In the genomic region with DNA sequence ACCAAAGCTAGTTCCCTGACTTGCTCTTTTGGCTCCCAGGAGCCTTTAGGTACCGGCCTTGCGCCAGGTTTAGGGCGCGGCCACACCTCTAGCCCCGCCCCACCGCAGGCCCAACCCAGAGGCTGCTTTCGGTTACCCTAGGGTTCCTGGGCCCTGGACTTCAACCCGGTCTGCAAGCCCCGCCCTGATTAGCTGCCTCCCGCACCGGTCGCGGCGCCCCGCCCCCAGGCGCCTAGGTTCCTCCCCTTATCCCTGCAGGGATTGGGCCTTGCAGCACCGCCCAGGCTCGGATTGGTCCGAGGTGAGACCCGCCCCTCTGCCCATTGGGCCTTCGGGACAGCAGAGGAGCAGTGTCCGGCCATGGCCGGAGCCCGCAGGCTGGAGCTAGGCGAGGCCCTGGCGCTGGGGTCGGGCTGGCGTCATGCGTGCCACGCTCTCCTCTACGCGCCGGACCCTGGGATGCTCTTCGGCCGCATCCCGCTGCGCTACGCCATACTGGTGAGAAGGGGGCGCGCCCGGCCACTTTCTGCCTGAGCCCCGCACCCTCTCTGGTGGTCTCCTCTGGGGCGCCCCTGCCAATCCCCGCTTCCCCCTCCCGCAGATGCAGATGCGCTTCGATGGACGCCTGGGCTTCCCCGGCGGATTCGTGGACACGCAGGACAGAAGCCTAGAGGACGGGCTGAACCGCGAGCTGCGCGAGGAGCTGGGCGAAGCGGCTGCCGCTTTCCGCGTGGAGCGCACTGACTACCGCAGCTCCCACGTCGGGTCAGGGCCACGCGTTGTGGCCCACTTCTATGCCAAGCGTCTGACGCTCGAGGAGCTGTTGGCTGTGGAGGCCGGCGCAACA, we compare ENCODE assay signal across 8 cellular contexts. TPM values are rescaled to one million over a fixed set of nuclear protein-coding genes. Genes with fewer than 3 reads are reported as not detected.
A peak's percentile ranks its signal among the peaks of the same experiment; 100 is the strongest.
DNase-seq lines count a peak whose midpoint lies in the region; ATAC-seq, FAIRE-seq and TF ChIP-seq lines count a peak whose summit lies in the region.

A gene (plus strand): TSS at position 330 of the 847 bp plus-strand sequence. CDS start 31 bp downstream, at position 361.

- no peak within 1 kb of the TSS; the same call in 1 of the 2 replicates for H2BK15ac ChIP-seq in H1 (ENCODE audit: low read length)

- peak within 1 kb of the TSS; percentile 85 to 96 (median 92) for H3K9ac ChIP-seq in H1 (replicated peaks in 1 of 4; ENCODE audit: extremely low read depth in 1 of 4, low read depth in 3 of 4, low read length in 3 of 4)

- H3K23me2 ChIP-seq in H1 (ENCODE audit: low read depth, low read length): peaks cover 11% of the 10 kb centered on the region; the same call in 1 of the 2 replicates

- peak within 1 kb of the TSS; percentile 76 to 97 (median 92) for H3K27ac Mint-ChIP-seq in CD8-positive, alpha-beta memory T cell
- peak within 1 kb of the TSS; percentile 92 for H3K27ac Mint-ChIP-seq in memory B cell

- no peaks in the 10 kb centered on the region for H3K9me3 ChIP-seq in CD8-positive, alpha-beta memory T cell (ENCODE audit: low read length)
- no peaks in the 10 kb centered on the region for H3K9me3 ChIP-seq in H1 (ENCODE audit: insufficient read depth in 2 of 2, low read depth in 1 of 2, low read length in 1 of 2)

- 1% methylated on average over 44 of the region's 73 CpGs; no CpG with 5 or more reads in 1 of the 2 experiments for WGBS in H1 (ENCODE audit: extremely low coverage in 1 of 2, insufficient coverage in 1 of 2, insufficient read length in 1 of 2, insufficient replicate concordance in 2 of 2, low coverage in 1 of 2, low lambda C conversion rate in 2 of 2, missing lambda C conversion rate in 1 of 2), 2 experiments

- peak within 1 kb of the TSS; percentile 99; the same call in 1 of the 2 replicates for H4K8ac ChIP-seq in H1 (ENCODE audit: extremely low read depth, insufficient read depth, low read length)

- TF ChIP-seq CTCF in H1 (IDR thresholded peaks at IDR 0.05; ENCODE audit: control extremely low read depth in 1 of 3, insufficient read depth in 1 of 3, low read depth in 1 of 3, low read length in 3 of 3): peak in 1 of 3 experiments; percentile 8; a peak in 1 of 4 replicates

- peaks cover 25 to 39% (median 38%) of the 10 kb centered on the region in 3 donors for H3K4me1 Mint-ChIP-seq in CD8-positive, alpha-beta memory T cell
- H3K4me1 Mint-ChIP-seq in memory B cell: peaks cover 30% of the 10 kb centered on the region

- H3K14ac ChIP-seq in H1 (ENCODE audit: insufficient read length): no peak within 1 kb of the TSS

- peak; percentile 91 to 97 (median 93) for DNase-seq in CD8-positive, alpha-beta memory T cell
- DNase-seq in HPDE6-E6E7 (ENCODE audit: extremely low spot score) (peak; percentile 98), NOMO-1 treated with DMSO at 0.1 percent for 48 hours (lab: John Stamatoyannopoulos, UW; ENCODE audit: unreplicated experiment) (peak; percentile 100), H1 (ENCODE audit: low read depth in 1 of 2, low spot score in 2 of 2) (peak; percentile 98 to 99), memory B cell (ENCODE audit: low spot score in 2 of 2) (peak; percentile 94 to 98)
- DNase-seq in activated CD8-positive, alpha-beta memory T cell treated with anti-CD3 and anti-CD28 coated beads, Interleukin-2, amount 50 U/mL, for 1 hour (ENCODE audit: extremely low read depth): peak; percentile 78
- peak; percentile 89 for DNase-seq in stimulated activated CD8-positive, alpha-beta memory T cell treated with anti-CD3 and anti-CD28 coated beads, Interleukin-12 subunit alpha, Interleukin-12 subunit beta, amount 100 ng/mL, for 1 hour (ENCODE audit: low read depth)

- peak within 1 kb of the TSS; percentile 85 for H2BK5ac ChIP-seq in H1 (ENCODE audit: low read depth, low read length)

- no peaks in the 10 kb centered on the region for H3K27me3 ChIP-seq in CD8-positive, alpha-beta memory T cell (ENCODE audit: insufficient read depth, low read length, poor library complexity, severe bottlenecking)
- no peaks in the 10 kb centered on the region for H3K27me3 ChIP-seq in H1 (replicated peaks in 1 of 4; ENCODE audit: control insufficient read depth in 3 of 4, extremely low read depth in 1 of 4, insufficient read depth in 3 of 4, low read length in 3 of 4)

- peak within 1 kb of the TSS; percentile 93 to 97 (median 96) for H3K4me3 Mint-ChIP-seq in CD8-positive, alpha-beta memory T cell
- peak within 1 kb of the TSS; percentile 96 for H3K4me3 Mint-ChIP-seq in memory B cell

- H3K9me3 Mint-ChIP-seq in CD8-positive, alpha-beta memory T cell: no peaks in the 10 kb centered on the region
- no peaks in the 10 kb centered on the region for H3K9me3 Mint-ChIP-seq in memory B cell

- peak within 1 kb of the TSS; percentile 68 for H4K91ac ChIP-seq in H1 (replicated peaks; ENCODE audit: insufficient read length, low read length)

- H3K79me2 ChIP-seq in H1 (ENCODE audit: control insufficient read depth in 1 of 2, insufficient read depth in 2 of 2, low read length in 2 of 2): peaks cover 0 to 11% of the 10 kb centered on the region in 2 experiments; a peak in 2 of 4 replicates

- H3K36me3 Mint-ChIP-seq in CD8-positive, alpha-beta memory T cell: peaks cover 0 to 23% (median 5%) of the 10 kb centered on the region in 3 donors
- H3K36me3 Mint-ChIP-seq in memory B cell: peaks cover 18% of the 10 kb centered on the region

- peak within 1 kb of the TSS; percentile 86 for H3K4ac ChIP-seq in H1 (replicated peaks; ENCODE audit: insufficient read length, low read depth, low read length)

- peak within 1 kb of the TSS; percentile 91 for H4K5ac ChIP-seq in H1 (ENCODE audit: insufficient read length, low read depth, low read length)

- peak within 1 kb of the TSS; percentile 99 for H2BK12ac ChIP-seq in H1 (ENCODE audit: low read depth, low read length)

- no peak within 1 kb of the TSS for H3K23ac ChIP-seq in H1 (ENCODE audit: insufficient read length)

- H3K4me2 ChIP-seq in H1 (ENCODE audit: insufficient read depth in 1 of 2, low read depth in 2 of 2, low read length in 2 of 2): peak within 1 kb of the TSS; percentile 82 to 90

- no peaks in the 10 kb centered on the region for H3K36me3 ChIP-seq in CD8-positive, alpha-beta memory T cell (ENCODE audit: insufficient read depth, low read length)
- peaks cover 0 to 14% (median 0%) of the 10 kb centered on the region in 4 experiments; a peak in 3 of 8 replicates for H3K36me3 ChIP-seq in H1 (ENCODE audit: control insufficient read depth in 2 of 4, insufficient read depth in 4 of 4, low read length in 3 of 4)

- POLR2A ChIA-PET in CD8-positive, alpha-beta memory T cell (lab: Charles Lee): interaction anchor here (0.6 to 1.7 kb wide), 6 partner anchors 72 to 1269 kb away, joined by 3 to 5 read pairs (median 3); a partner anchor contains a TSS
- POLR2A ChIA-PET in H1 (lab: Charles Lee; ENCODE audit: partially characterized antibody): interaction anchor here (0.9 to 5.4 kb wide), 12 partner anchors 10 to 126 kb away, joined by 3 to 41 read pairs (median 4); no protein-coding TSS in a partner anchor

- H3K4me1 ChIP-seq in CD8-positive, alpha-beta memory T cell (ENCODE audit: insufficient read depth, low read length): peaks cover 14% of the 10 kb centered on the region
- peaks cover 0 to 7% (median 0%) of the 10 kb centered on the region in 4 experiments; a peak in 4 of 7 replicates for H3K4me1 ChIP-seq in H1 (replicated peaks in 1 of 4; ENCODE audit: control insufficient read depth in 3 of 4, insufficient read depth in 4 of 4, low read length in 3 of 4)

- H3K4me3 ChIP-seq in CD8-positive, alpha-beta memory T cell (ENCODE audit: low read length): peak within 1 kb of the TSS; percentile 85
- H3K4me3 ChIP-seq in H1 (ENCODE audit: extremely low read depth in 1 of 4, insufficient read depth in 2 of 4, low read depth in 3 of 4, low read length in 4 of 4): peak within 1 kb of the TSS; percentile 75 to 88 (median 80)

- peak within 1 kb of the TSS; percentile 81 for H3K18ac ChIP-seq in H1 (ENCODE audit: extremely low read depth, low read length)

- CTCF ChIA-PET in CD8-positive, alpha-beta memory T cell (lab: Charles Lee): interaction anchor here (1.2 to 1.4 kb wide), 2 partner anchors 349 to 488 kb away, joined by 6 read pairs; a partner anchor contains a TSS
- CTCF ChIA-PET in H1 (lab: Charles Lee; ENCODE audit: partially characterized antibody): interaction anchor here (0.6 to 1.7 kb wide), 8 partner anchors 11 to 563 kb away, joined by 3 to 6 read pairs (median 3); no protein-coding TSS in a partner anchor

- TF ChIP-seq EP300 in H1 (IDR thresholded peaks at IDR 0.05; ENCODE audit: borderline replicate concordance in 1 of 2, low read depth in 2 of 2, low read length in 2 of 2): peak in 1 of 2 experiments; percentile 19; a peak in 1 of 3 replicates

- peak; percentile 79 to 94 for TF ChIP-seq POLR2A in H1 (IDR thresholded peaks at IDR 0.05; ENCODE audit: control extremely low read depth in 1 of 2, low read depth in 2 of 2, low read length in 2 of 2)

- H2BK20ac ChIP-seq in H1 (ENCODE audit: low read length): no peak within 1 kb of the TSS

- H3K27me3 Mint-ChIP-seq in CD8-positive, alpha-beta memory T cell: peaks cover 0 to 4% of the 10 kb centered on the region in 2 donors
- no peaks in the 10 kb centered on the region for H3K27me3 Mint-ChIP-seq in memory B cell

- H2AFZ ChIP-seq in H1 (ENCODE audit: low read length): peak within 1 kb of the TSS; percentile 92

- peak within 1 kb of the TSS; percentile 70; the same call in 1 of the 2 replicates for H2AK5ac ChIP-seq in H1 (ENCODE audit: low read depth, low read length)

- peaks cover 0 to 2% of the 10 kb centered on the region in 2 experiments for H4K20me1 ChIP-seq in H1 (replicated peaks in 1 of 2; ENCODE audit: control insufficient read depth in 1 of 2, insufficient read depth in 2 of 2, low read length in 2 of 2)

- peak; percentile 28 for FAIRE-seq in H1 (lab: Jason Lieb, UNC)

- H3K27ac ChIP-seq in CD8-positive, alpha-beta memory T cell (ENCODE audit: low read depth, low read length): peak within 1 kb of the TSS; percentile 63
- peak within 1 kb of the TSS; percentile 74 for H3K27ac ChIP-seq in H1 (ENCODE audit: low read depth, low read length)

- no peak; a peak in 1 of 4 replicates for TF ChIP-seq RAD21 in H1 (IDR thresholded peaks at IDR 0.05 in 1 of 2, conservative IDR thresholded peaks at IDR 0.05 in 1 of 2; ENCODE audit: low read depth in 2 of 2, low read length in 2 of 2)

- H2BK120ac ChIP-seq in H1 (replicated peaks; ENCODE audit: low read depth, low read length): no peak within 1 kb of the TSS

- ATAC-seq in GM19467 (IDR thresholded peaks at IDR 0.05; ENCODE audit: unreplicated experiment): peak; percentile 98
- ATAC-seq in memory B cell (ENCODE audit: low read depth): peak; percentile 97

- peaks cover 5% of the 10 kb centered on the region for H3K79me1 ChIP-seq in H1 (ENCODE audit: low read depth, low read length)

- H3K56ac ChIP-seq in H1 (replicated peaks; ENCODE audit: insufficient read length, low read depth, low read length): peak within 1 kb of the TSS; percentile 74

RNA-seq across cellular contexts. Expression of the gene that starts here (rescaled TPM):
- total RNA-seq in CD8-positive, alpha-beta memory T cell: 1 to 10 TPM; 7.3 to 8.3 TPM
- 3.6 TPM for polyA plus RNA-seq in CD8-positive, alpha-beta memory T cell
- total RNA-seq in H1 (2021; fragmentation: NEBNext Ultra II Directional; extraction: Animal tissue kit (Norgen Biotek cat#: 25700)): 18.3 and 19.1 TPM in 2 replicates
- polyA plus RNA-seq in H1 (2011; rRNA removed): 8.5 and 12.2 TPM in 2 replicates
- polyA plus RNA-seq in H1 (2011; cell fraction: cytosol; rRNA removed): 12.4 TPM
- 14.4 TPM for polyA plus RNA-seq in H1 (2011; cell fraction: nucleus; rRNA removed)
- 15.8 to 21.9 TPM (median 18.7 TPM) in 4 replicates for polyA plus RNA-seq in H1 (2012, experiment 1 of 2)
- polyA plus RNA-seq in H1 (2012, experiment 2 of 2): 3.5 TPM
- 11.3 TPM for polyA plus RNA-seq in H1 (2013, experiment 1 of 2)
- polyA plus RNA-seq in H1 (2013, experiment 2 of 2): 11.2 TPM
- polyA minus RNA-seq in H1 (2011; rRNA and poly(A)+ RNA removed): 9.5 and 11.0 TPM in 2 replicates
- polyA minus RNA-seq in H1 (2011; cell fraction: cytosol; rRNA and poly(A)+ RNA removed): 11.1 TPM
- 19.6 TPM for polyA minus RNA-seq in H1 (2011; cell fraction: nucleus; rRNA and poly(A)+ RNA removed)

Comparison
In these comparisons a context has a peak if more than half of its experiments do, and no peak if none do; other contexts are left out.
1. Peak in every context shown above with its lines: DNase-seq, ATAC-seq, H3K4me3 ChIP-seq and H3K27ac ChIP-seq.